In genomic region chr14:23094666-23095195, GRCh38 we compare ENCODE assay signal across 8 cellular contexts. TPM values are rescaled to one million over a fixed set of nuclear protein-coding genes. Genes with fewer than 3 reads are reported as not detected.
A peak's percentile ranks its signal among the peaks of the same experiment; 100 is the strongest.
DNase-seq lines count a peak whose midpoint lies in the region; ATAC-seq, FAIRE-seq and TF ChIP-seq lines count a peak whose summit lies in the region.

Gene ACIN1, minus strand, starts transcription at chr14:23095136. Its CDS starts 24 bp downstream, at chr14:23095112.

- H3K9me3 ChIP-seq in PC-9 (ENCODE audit: insufficient read depth, low read depth) (no peaks in the 10 kb centered on the region), body of pancreas (no peaks in the 10 kb centered on the region)

- TF ChIP-seq POLR2A in GM12892 (IDR thresholded peaks at IDR 0.05; ENCODE audit: low read depth, low read length) (peak; percentile 72), body of pancreas (IDR thresholded peaks at IDR 0.05) (peak; percentile 42 to 79 (median 69))

- ATAC-seq in HG02610 (IDR thresholded peaks at IDR 0.05; ENCODE audit: unreplicated experiment) (peak; percentile 30), body of pancreas (peak; percentile 55)

- FAIRE-seq in GM12892 (lab: Jason Lieb, UNC): no peak

- DNase-seq in GM12892 (ENCODE audit: insufficient read length) (peak; percentile 53), PC-9 (peak in 1 of 2 experiments; percentile 69), body of pancreas (peak in 2 of 4 donors; percentile 74 to 78), iris pigment epithelial cell (ENCODE audit: low read depth) (peak; percentile 87), C1 segment of cervical spinal cord (lab: John Stamatoyannopoulos, UW) (no peak), iPS-NIHi11 (ENCODE audit: low spot score) (no peak)
- peak; percentile 53 to 54 for DNase-seq in stimulated activated CD4-positive, alpha-beta T cell treated with anti-CD3 and anti-CD28 coated beads, Interleukin-15, amount 100 ng/mL, for 1 hour (ENCODE audit: low read depth in 1 of 2, low spot score in 1 of 2)

- H3K4me3 ChIP-seq in PC-9 (peak within 1 kb of the TSS; percentile 98), body of pancreas (peak within 1 kb of the TSS; percentile 55 to 57)

- H3F3A ChIP-seq in PC-9 (ENCODE audit: insufficient read depth, low read depth): peaks cover 8% of the 10 kb centered on the region

- CTCF ChIA-PET in PC-9 (lab: Charles Lee): interaction anchor here (0.6 to 2.0 kb wide), 7 partner anchors 12 to 283 kb away, joined by 3 to 14 read pairs (median 4); no protein-coding TSS in a partner anchor

- BruUV-seq in PC-9 (replicated peaks; lab: Mats Ljungman, UMichigan): no TSS peak

- H2AFZ ChIP-seq in PC-9: peak within 1 kb of the TSS; percentile 82

- intact Hi-C loops in PC-9 (cut with micrococcal nuclease; ENCODE audit: unreplicated experiment) (loop anchor here (2.0 kb wide), 1 partner anchor 16 kb away; no protein-coding TSS in a partner anchor), body of pancreas (cut with DNase I) (no loop called here)

- no peaks in the 10 kb centered on the region for H3K9me2 ChIP-seq in PC-9 (ENCODE audit: insufficient read depth)

- 0% methylated on average over 15 to 55 of the region's 55 CpGs for WGBS in body of pancreas, 2 donors

- H3K27me3 ChIP-seq in PC-9 (ENCODE audit: insufficient read depth, low read depth): no peaks in the 10 kb centered on the region
- no peaks in the 10 kb centered on the region for H3K27me3 ChIP-seq in body of pancreas

- H3K4me1 ChIP-seq in PC-9 (replicated peaks; ENCODE audit: insufficient read depth) (peaks cover 25% of the 10 kb centered on the region), body of pancreas (peaks cover 48% of the 10 kb centered on the region)

- POLR2A ChIA-PET in PC-9 (lab: Charles Lee; ENCODE audit: unreplicated experiment): interaction anchor here (0.6 to 1.2 kb wide), 16 partner anchors 13 to 234 kb away, joined by 3 to 13 read pairs (median 4); partner anchors contain the start of genes AJUBA and PRMT5

- peaks cover 80% of the 10 kb centered on the region for H3K79me2 ChIP-seq in PC-9 (ENCODE audit: low read depth)

- H3K27ac ChIP-seq in PC-9 (peak within 1 kb of the TSS; percentile 89), body of pancreas (peak within 1 kb of the TSS; percentile 89 to 97 (median 97))

- H3K36me3 ChIP-seq in PC-9 (ENCODE audit: low read depth) (peaks cover 44% of the 10 kb centered on the region; the same call in 1 of the 2 replicates), body of pancreas (replicated peaks in 1 of 2; ENCODE audit: insufficient read depth in 1 of 2, low read depth in 2 of 2) (peaks cover 0 to 9% of the 10 kb centered on the region in 2 donors)

- peak within 1 kb of the TSS; percentile 98 for H3K4me2 ChIP-seq in PC-9

- no peak for TF ChIP-seq CTCF in PC-9 (conservative IDR thresholded peaks at IDR 0.05)
- peak in 2 of 7 experiments; percentile 0 to 1 for TF ChIP-seq CTCF in body of pancreas (IDR thresholded peaks at IDR 0.05)

- H4K20me1 ChIP-seq in PC-9 (ENCODE audit: insufficient read depth): peaks cover 12% of the 10 kb centered on the region

RNA-seq across cellular contexts. Expression of gene ACIN1, which starts in this region (rescaled TPM):
- polyA plus RNA-seq in GM12892 (2012; ENCODE audit: missing spikeins): 83.9 TPM
- total RNA-seq in PC-9 (2021) (113 and 171 TPM in 2 replicates), body of pancreas (100 to 1,000 TPM in 1 of 2 donors, 10 to 100 TPM in 1; 91.6 to 110 TPM)

Comparison
In these comparisons a context has a peak if more than half of its experiments do, and no peak if none do; other contexts are left out.
1. DNase-seq: peak in GM12892 (single experiment), iris pigment epithelial cell (single experiment) and stimulated activated CD4-positive, alpha-beta T cell treated with anti-CD3 and anti-CD28 coated beads, Interleukin-15, amount 100 ng/mL, for 1 hour (2 of 2); none in C1 segment of cervical spinal cord (0 of 14) and iPS-NIHi11 (single experiment).